In the genomic region with DNA sequence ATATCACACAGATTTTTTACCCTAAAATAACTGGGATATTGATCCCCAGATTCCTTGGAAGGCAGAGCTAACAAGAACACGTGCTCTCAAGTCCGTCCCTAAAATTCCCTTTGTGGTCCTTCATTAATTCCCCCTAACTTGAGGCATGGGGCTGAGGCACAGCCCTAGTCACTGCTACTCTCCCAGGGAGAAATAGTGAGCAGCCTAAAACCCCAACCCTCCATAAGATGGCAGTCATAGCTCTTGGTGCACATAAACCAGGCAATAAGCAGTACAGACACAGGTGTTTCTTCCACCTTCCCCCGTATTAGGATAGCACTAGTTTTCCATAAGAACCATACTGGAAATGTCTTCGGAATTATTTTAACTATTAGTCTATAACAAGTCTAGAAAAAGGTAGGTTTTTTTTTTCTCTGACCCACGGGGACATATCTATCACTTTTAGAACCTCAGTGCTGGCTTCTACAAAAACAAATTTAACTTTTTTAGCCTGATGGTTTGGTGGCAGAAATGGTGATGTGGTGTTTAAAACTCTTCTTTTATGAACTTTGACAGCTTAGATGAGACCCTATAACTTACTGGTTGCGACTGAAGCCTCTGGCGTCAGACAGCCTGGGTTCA, we compare ENCODE assay signal across 1 cellular context.
TF ChIP-seq lines count a peak whose summit lies in the region.

No MANE protein-coding gene starts in this region.

TF ChIP-seq in Ishikawa, 13 proteins besides CTCF, POLR2A, EP300 and RAD21 (continued from another document):
- TF ChIP-seq, protein P1, sequence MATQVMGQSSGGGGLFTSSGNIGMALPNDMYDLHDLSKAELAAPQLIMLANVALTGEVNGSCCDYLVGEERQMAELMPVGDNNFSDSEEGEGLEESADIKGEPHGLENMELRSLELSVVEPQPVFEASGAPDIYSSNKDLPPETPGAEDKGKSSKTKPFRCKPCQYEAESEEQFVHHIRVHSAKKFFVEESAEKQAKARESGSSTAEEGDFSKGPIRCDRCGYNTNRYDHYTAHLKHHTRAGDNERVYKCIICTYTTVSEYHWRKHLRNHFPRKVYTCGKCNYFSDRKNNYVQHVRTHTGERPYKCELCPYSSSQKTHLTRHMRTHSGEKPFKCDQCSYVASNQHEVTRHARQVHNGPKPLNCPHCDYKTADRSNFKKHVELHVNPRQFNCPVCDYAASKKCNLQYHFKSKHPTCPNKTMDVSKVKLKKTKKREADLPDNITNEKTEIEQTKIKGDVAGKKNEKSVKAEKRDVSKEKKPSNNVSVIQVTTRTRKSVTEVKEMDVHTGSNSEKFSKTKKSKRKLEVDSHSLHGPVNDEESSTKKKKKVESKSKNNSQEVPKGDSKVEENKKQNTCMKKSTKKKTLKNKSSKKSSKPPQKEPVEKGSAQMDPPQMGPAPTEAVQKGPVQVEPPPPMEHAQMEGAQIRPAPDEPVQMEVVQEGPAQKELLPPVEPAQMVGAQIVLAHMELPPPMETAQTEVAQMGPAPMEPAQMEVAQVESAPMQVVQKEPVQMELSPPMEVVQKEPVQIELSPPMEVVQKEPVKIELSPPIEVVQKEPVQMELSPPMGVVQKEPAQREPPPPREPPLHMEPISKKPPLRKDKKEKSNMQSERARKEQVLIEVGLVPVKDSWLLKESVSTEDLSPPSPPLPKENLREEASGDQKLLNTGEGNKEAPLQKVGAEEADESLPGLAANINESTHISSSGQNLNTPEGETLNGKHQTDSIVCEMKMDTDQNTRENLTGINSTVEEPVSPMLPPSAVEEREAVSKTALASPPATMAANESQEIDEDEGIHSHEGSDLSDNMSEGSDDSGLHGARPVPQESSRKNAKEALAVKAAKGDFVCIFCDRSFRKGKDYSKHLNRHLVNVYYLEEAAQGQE (IDR thresholded peaks at IDR 0.05; ENCODE audit: low read depth), result no peak
- TF ChIP-seq CEBPB (IDR thresholded peaks at IDR 0.05), result no peak
- TF ChIP-seq, protein P2, sequence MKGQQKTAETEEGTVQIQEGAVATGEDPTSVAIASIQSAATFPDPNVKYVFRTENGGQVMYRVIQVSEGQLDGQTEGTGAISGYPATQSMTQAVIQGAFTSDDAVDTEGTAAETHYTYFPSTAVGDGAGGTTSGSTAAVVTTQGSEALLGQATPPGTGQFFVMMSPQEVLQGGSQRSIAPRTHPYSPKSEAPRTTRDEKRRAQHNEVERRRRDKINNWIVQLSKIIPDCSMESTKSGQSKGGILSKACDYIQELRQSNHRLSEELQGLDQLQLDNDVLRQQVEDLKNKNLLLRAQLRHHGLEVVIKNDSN (IDR thresholded peaks at IDR 0.05), result no peak
